ENCODE assay signal across 1 cellular context in the genomic region with DNA sequence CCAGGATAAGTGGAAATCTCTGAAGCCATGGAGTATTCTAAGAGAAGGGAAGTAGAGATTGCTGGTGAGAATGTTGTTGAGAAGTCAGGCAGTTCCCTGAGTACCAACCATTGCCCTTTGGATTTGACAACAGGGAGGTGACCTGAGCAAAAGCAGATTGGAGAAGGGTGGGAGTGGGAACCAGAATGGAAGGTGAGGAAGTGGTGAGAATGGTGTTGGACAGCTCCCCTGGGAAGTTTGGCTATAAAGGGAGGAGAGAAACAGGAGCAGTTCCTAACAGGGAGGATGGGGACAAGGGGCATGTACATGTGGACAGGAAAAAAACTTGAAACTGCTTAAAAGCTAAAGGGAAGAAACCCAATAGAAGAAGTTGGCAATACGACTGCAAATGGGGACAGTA.
A peak's percentile ranks its signal among the peaks of the same experiment; 100 is the strongest.
TF ChIP-seq lines count a peak whose summit lies in the region.

No MANE protein-coding gene starts in this region.

TF ChIP-seq in HEK293, 187 proteins besides CTCF, POLR2A, EP300 and RAD21 (continued from another document):
- TF ChIP-seq, protein P1, sequence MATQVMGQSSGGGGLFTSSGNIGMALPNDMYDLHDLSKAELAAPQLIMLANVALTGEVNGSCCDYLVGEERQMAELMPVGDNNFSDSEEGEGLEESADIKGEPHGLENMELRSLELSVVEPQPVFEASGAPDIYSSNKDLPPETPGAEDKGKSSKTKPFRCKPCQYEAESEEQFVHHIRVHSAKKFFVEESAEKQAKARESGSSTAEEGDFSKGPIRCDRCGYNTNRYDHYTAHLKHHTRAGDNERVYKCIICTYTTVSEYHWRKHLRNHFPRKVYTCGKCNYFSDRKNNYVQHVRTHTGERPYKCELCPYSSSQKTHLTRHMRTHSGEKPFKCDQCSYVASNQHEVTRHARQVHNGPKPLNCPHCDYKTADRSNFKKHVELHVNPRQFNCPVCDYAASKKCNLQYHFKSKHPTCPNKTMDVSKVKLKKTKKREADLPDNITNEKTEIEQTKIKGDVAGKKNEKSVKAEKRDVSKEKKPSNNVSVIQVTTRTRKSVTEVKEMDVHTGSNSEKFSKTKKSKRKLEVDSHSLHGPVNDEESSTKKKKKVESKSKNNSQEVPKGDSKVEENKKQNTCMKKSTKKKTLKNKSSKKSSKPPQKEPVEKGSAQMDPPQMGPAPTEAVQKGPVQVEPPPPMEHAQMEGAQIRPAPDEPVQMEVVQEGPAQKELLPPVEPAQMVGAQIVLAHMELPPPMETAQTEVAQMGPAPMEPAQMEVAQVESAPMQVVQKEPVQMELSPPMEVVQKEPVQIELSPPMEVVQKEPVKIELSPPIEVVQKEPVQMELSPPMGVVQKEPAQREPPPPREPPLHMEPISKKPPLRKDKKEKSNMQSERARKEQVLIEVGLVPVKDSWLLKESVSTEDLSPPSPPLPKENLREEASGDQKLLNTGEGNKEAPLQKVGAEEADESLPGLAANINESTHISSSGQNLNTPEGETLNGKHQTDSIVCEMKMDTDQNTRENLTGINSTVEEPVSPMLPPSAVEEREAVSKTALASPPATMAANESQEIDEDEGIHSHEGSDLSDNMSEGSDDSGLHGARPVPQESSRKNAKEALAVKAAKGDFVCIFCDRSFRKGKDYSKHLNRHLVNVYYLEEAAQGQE (tag by site-specific recombination; IDR thresholded peaks at IDR 0.05), result peak; percentile 96
